In genomic region chr10:131906269-131906639, GRCh38 we compare ENCODE assay signal across 20 cellular contexts. TPM values are rescaled to one million over a fixed set of nuclear protein-coding genes. Genes with fewer than 3 reads are reported as not detected.
DNase-seq lines count a peak whose midpoint lies in the region; ATAC-seq lines count a peak whose summit lies in the region.
"Had no signal": no experiment of that assay in that cellular context is flagged by ENCODE, and none has a peak within 500 bp of the region (broad histone marks: within the 10 kb centered on the region; RNA-seq: fewer than 3 reads in every experiment).

No MANE protein-coding gene starts in this region.

- peaks cover 76% of the 10 kb centered on the region for H3K36me3 Mint-ChIP-seq in activated T-cell treated with anti-CD3 and anti-CD28 coated beads, Interleukin-2, amount 50 U/mL, for 24 hours (ENCODE audit: low read depth)
- peaks cover 0 to 53% (median 3%) of the 10 kb centered on the region in 3 donors for H3K36me3 Mint-ChIP-seq in CD8-positive, alpha-beta memory T cell
- H3K36me3 Mint-ChIP-seq in activated naive CD4-positive, alpha-beta T cell treated with anti-CD3 and anti-CD28 coated beads, Interleukin-2, amount 50 U/mL, for 72 hours = peaks cover 11 to 16% of the 10 kb centered on the region in 2 donors
- peaks cover 0 to 25% (median 4%) of the 10 kb centered on the region in 5 donors for H3K36me3 Mint-ChIP-seq in naive thymus-derived CD4-positive, alpha-beta T cell
- H3K36me3 Mint-ChIP-seq: naive B cell had no signal

- intact Hi-C loops in naive thymus-derived CD4-positive, alpha-beta T cell (cut with micrococcal nuclease) = loop anchor here in 1 of 2 donors (2.0 kb wide), 1 partner anchor 29 kb away; no protein-coding TSS in a partner anchor

- no peaks in the 10 kb centered on the region for H3K9me3 ChIP-seq in CD8-positive, alpha-beta memory T cell (ENCODE audit: low read length)
- no peaks in the 10 kb centered on the region for H3K9me3 ChIP-seq in naive thymus-derived CD4-positive, alpha-beta T cell (ENCODE audit: control insufficient read depth in 2 of 3, low read length in 3 of 3)
- H3K9me3 ChIP-seq: MG63, upper lobe of left lung had no signal

- H3K4me3 Mint-ChIP-seq in activated T-cell treated with anti-CD3 and anti-CD28 coated beads, Interleukin-2, amount 50 U/mL, for 24 hours = no peak overlapping the region
- H3K4me3 Mint-ChIP-seq in CD8-positive, alpha-beta memory T cell = peak overlapping the region in 2 of 7 donors; percentile 8 to 9
- H3K4me3 Mint-ChIP-seq in naive thymus-derived CD4-positive, alpha-beta T cell = peak overlapping the region in 9 of 10 donors; percentile 30 to 92 (median 83)
- H3K4me3 Mint-ChIP-seq: activated B cell treated with CpG ODN at 0.5 μM for 24 hours had no signal

- H3K9me3 Mint-ChIP-seq in activated T-cell treated with anti-CD3 and anti-CD28 coated beads, Interleukin-2, amount 50 U/mL, for 24 hours = no peaks in the 10 kb centered on the region
- H3K9me3 Mint-ChIP-seq in CD8-positive, alpha-beta memory T cell = no peaks in the 10 kb centered on the region
- H3K9me3 Mint-ChIP-seq in activated naive CD4-positive, alpha-beta T cell treated with anti-CD3 and anti-CD28 coated beads, Interleukin-2, amount 50 U/mL, for 72 hours = no peaks in the 10 kb centered on the region
- H3K9me3 Mint-ChIP-seq in naive thymus-derived CD4-positive, alpha-beta T cell = peaks cover 0 to 2% (median 0%) of the 10 kb centered on the region in 11 donors
- H3K9me3 Mint-ChIP-seq: activated B cell treated with CpG ODN at 0.5 μM for 24 hours, naive B cell had no signal

- peaks cover 86% of the 10 kb centered on the region for H3K4me1 Mint-ChIP-seq in activated T-cell treated with anti-CD3 and anti-CD28 coated beads, Interleukin-2, amount 50 U/mL, for 24 hours (ENCODE audit: low read depth)
- peaks cover 64 to 82% (median 79%) of the 10 kb centered on the region in 3 donors for H3K4me1 Mint-ChIP-seq in CD8-positive, alpha-beta memory T cell
- peaks cover 63 to 95% (median 83%) of the 10 kb centered on the region in 7 donors for H3K4me1 Mint-ChIP-seq in naive thymus-derived CD4-positive, alpha-beta T cell

- no peak overlapping the region for H3K4me3 ChIP-seq in CD8-positive, alpha-beta memory T cell (ENCODE audit: low read length)
- no peak overlapping the region for H3K4me3 ChIP-seq in naive thymus-derived CD4-positive, alpha-beta T cell (ENCODE audit: low read length)
- H3K4me3 ChIP-seq: MG63, upper lobe of left lung had no signal

- no peak for ATAC-seq in activated naive CD4-positive, alpha-beta T cell treated with anti-CD3 and anti-CD28 coated beads, Interleukin-2, amount 50 U/mL, for 72 hours
- no peak for ATAC-seq in naive thymus-derived CD4-positive, alpha-beta T cell
- ATAC-seq in HG03342 (IDR thresholded peaks at IDR 0.05; ENCODE audit: unreplicated experiment) = no peak
- ATAC-seq: sciatic nerve had no signal

- H3K27ac ChIP-seq in CD8-positive, alpha-beta memory T cell (ENCODE audit: low read depth, low read length) = no peak overlapping the region
- peak overlapping the region; percentile 62 for H3K27ac ChIP-seq in naive thymus-derived CD4-positive, alpha-beta T cell (ENCODE audit: low read depth, low read length)
- H3K27ac ChIP-seq: upper lobe of left lung had no signal

- POLR2A ChIA-PET in CD8-positive, alpha-beta memory T cell (lab: Charles Lee) = interaction anchor here (1.3 kb wide), 1 partner anchor 67 kb away, joined by 3 read pairs; no protein-coding TSS in a partner anchor
- POLR2A ChIA-PET in naive thymus-derived CD4-positive, alpha-beta T cell (lab: Charles Lee) = interaction anchor here (0.9 to 1.6 kb wide), 4 partner anchors 9 to 77 kb away, joined by 3 read pairs; no protein-coding TSS in a partner anchor

- H3K27ac Mint-ChIP-seq in activated T-cell treated with anti-CD3 and anti-CD28 coated beads, Interleukin-2, amount 50 U/mL, for 24 hours = peak overlapping the region; percentile 94
- peak overlapping the region in 6 of 8 donors; percentile 3 to 97 (median 88) for H3K27ac Mint-ChIP-seq in CD8-positive, alpha-beta memory T cell
- peak overlapping the region; percentile 58 to 85 for H3K27ac Mint-ChIP-seq in activated naive CD4-positive, alpha-beta T cell treated with anti-CD3 and anti-CD28 coated beads, Interleukin-2, amount 50 U/mL, for 72 hours
- H3K27ac Mint-ChIP-seq in naive thymus-derived CD4-positive, alpha-beta T cell = peak overlapping the region; percentile 40 to 99 (median 93)
- H3K27ac Mint-ChIP-seq: activated B cell treated with CpG ODN at 0.5 μM for 24 hours, naive B cell had no signal

- peaks cover 10% of the 10 kb centered on the region for H3K36me3 ChIP-seq in CD8-positive, alpha-beta memory T cell (ENCODE audit: insufficient read depth, low read length)
- peaks cover 0 to 11% (median 0%) of the 10 kb centered on the region in 3 experiments for H3K36me3 ChIP-seq in naive thymus-derived CD4-positive, alpha-beta T cell (ENCODE audit: control insufficient read depth in 2 of 3, insufficient read depth in 3 of 3, low read length in 3 of 3)

- CTCF ChIA-PET in CD8-positive, alpha-beta memory T cell (lab: Charles Lee) = interaction anchor here (4.0 kb wide), 1 partner anchor 21 kb away, joined by 13 read pairs; no protein-coding TSS in a partner anchor
- CTCF ChIA-PET in naive thymus-derived CD4-positive, alpha-beta T cell (lab: Charles Lee) = interaction anchor here (1.2 to 2.2 kb wide), 2 partner anchors 16 to 117 kb away, joined by 3 to 11 read pairs; no protein-coding TSS in a partner anchor

- H3K27me3 Mint-ChIP-seq in activated T-cell treated with anti-CD3 and anti-CD28 coated beads, Interleukin-2, amount 50 U/mL, for 24 hours = no peaks in the 10 kb centered on the region
- no peaks in the 10 kb centered on the region for H3K27me3 Mint-ChIP-seq in CD8-positive, alpha-beta memory T cell
- H3K27me3 Mint-ChIP-seq in naive thymus-derived CD4-positive, alpha-beta T cell = no peaks in the 10 kb centered on the region
- H3K27me3 Mint-ChIP-seq: activated B cell treated with CpG ODN at 0.5 μM for 24 hours, naive B cell had no signal

- peaks cover 88% of the 10 kb centered on the region for H3K4me1 ChIP-seq in CD8-positive, alpha-beta memory T cell (ENCODE audit: insufficient read depth, low read length)
- H3K4me1 ChIP-seq in naive thymus-derived CD4-positive, alpha-beta T cell (ENCODE audit: control insufficient read depth in 2 of 2, insufficient read depth in 2 of 2, low read length in 2 of 2) = peaks cover 42 to 78% of the 10 kb centered on the region in 2 donors

- no peaks in the 10 kb centered on the region for H3K27me3 ChIP-seq in CD8-positive, alpha-beta memory T cell (ENCODE audit: insufficient read depth, low read length, poor library complexity, severe bottlenecking)
- no peaks in the 10 kb centered on the region for H3K27me3 ChIP-seq in naive thymus-derived CD4-positive, alpha-beta T cell (ENCODE audit: control insufficient read depth in 2 of 2, insufficient read depth in 2 of 2, low read length in 2 of 2)
- H3K27me3 ChIP-seq: dorsolateral prefrontal cortex, MG63, upper lobe of left lung had no signal

- DNase-seq in activated T-cell treated with anti-CD3 and anti-CD28 coated beads, Interleukin-2, amount 50 U/mL, for 24 hours = no peak
- DNase-seq in activated T-cell treated with anti-CD3 and anti-CD28 coated beads for 4 hours (no peak), NCI-H1694 (lab: John Stamatoyannopoulos, UW) (no peak), NCI-H1930 (lab: John Stamatoyannopoulos, UW) (no peak)
- DNase-seq in CD8-positive, alpha-beta memory T cell = no peak
- DNase-seq in activated naive CD4-positive, alpha-beta T cell treated with anti-CD3 and anti-CD28 coated beads, Interleukin-2, amount 50 U/mL, for 72 hours (ENCODE audit: low spot score in 2 of 2) = no peak
- no peak for DNase-seq in naive thymus-derived CD4-positive, alpha-beta T cell
- DNase-seq: activated B cell treated with CpG ODN at 0.5 μM for 24 hours, DMS 273 treated with DMSO at 0.1 percent for 48 hours, IMR-90, mesenchymal stem cell, MG63, naive B cell, NCI-H1436 treated with DMSO at 0.1 percent for 48 hours, NCI-H2171, NCI-H524 treated with DMSO at 0.1 percent for 48 hours, upper lobe of left lung had no signal

RNA-seq across cellular contexts. Expression of gene PPP2R2D, which starts 5.4 kb away (rescaled TPM):
- total RNA-seq in CD8-positive, alpha-beta memory T cell = 10 to 100 TPM; 23.5 to 24.5 TPM
- 34.0 TPM for polyA plus RNA-seq in CD8-positive, alpha-beta memory T cell
- 10 to 100 TPM; 36.2 to 41.6 TPM for total RNA-seq in activated naive CD4-positive, alpha-beta T cell treated with anti-CD3 and anti-CD28 coated beads, Interleukin-2, amount 50 U/mL, for 72 hours
- 10 to 100 TPM; 37.1 to 61.3 (median 40.1) TPM for total RNA-seq in naive thymus-derived CD4-positive, alpha-beta T cell
- polyA plus RNA-seq in naive thymus-derived CD4-positive, alpha-beta T cell = 10 to 100 TPM; 35.0 to 47.4 TPM
